9 cellular contexts compared by ENCODE assay signal in genomic region chr4:111991797-111992196, GRCh38.
DNase-seq lines count a peak whose midpoint lies in the region; ATAC-seq and TF ChIP-seq lines count a peak whose summit lies in the region.
"Had no signal": no experiment of that assay in that cellular context is flagged by ENCODE, and none has a peak within 500 bp of the region (broad histone marks: within the 10 kb centered on the region; RNA-seq: fewer than 3 reads in every experiment).

No MANE protein-coding gene starts in this region.

- TF ChIP-seq POLR2A in testis (IDR thresholded peaks at IDR 0.05), result no peak

- 26 to 41% methylated on average over 3 of the region's 3 CpGs for WGBS in lung, 2 donors
- WGBS in testis, 2 donors, result 56 to 77% methylated on average over 3 of the region's 3 CpGs

- no peaks in the 10 kb centered on the region for H3K9me3 ChIP-seq in adipocyte (ENCODE audit: control insufficient read depth, low read length)
- H3K9me3 ChIP-seq in lung (ENCODE audit: control insufficient read depth in 2 of 2, insufficient read depth in 1 of 2, low read length in 1 of 2), result peaks cover 1 to 3% of the 10 kb centered on the region in 2 donors
- no peaks in the 10 kb centered on the region for H3K9me3 ChIP-seq in testis
- no peaks in the 10 kb centered on the region for H3K9me3 ChIP-seq in MG63
- H3K9me3 ChIP-seq: stomach had no signal

- intact Hi-C loops in testis (cut with DNase I; ENCODE audit: low total_unique reads), result no loop called here

- H3K36me3 ChIP-seq in adipocyte (ENCODE audit: control insufficient read depth, insufficient read depth, low read length, severe bottlenecking), result no peaks in the 10 kb centered on the region
- H3K36me3 ChIP-seq in lung (ENCODE audit: control insufficient read depth in 2 of 2, insufficient read depth in 2 of 2, low read length in 2 of 2), result no peaks in the 10 kb centered on the region
- H3K36me3 ChIP-seq in testis (ENCODE audit: low read depth, missing control alignments), result no peaks in the 10 kb centered on the region
- H3K36me3 ChIP-seq in MG63, result no peaks in the 10 kb centered on the region
- H3K36me3 ChIP-seq: stomach had no signal

- DNase-seq in Daoy (ENCODE audit: low read depth) (peak; percentile 1), adipocyte (ENCODE audit: low read depth) (peak; percentile 5), lung (ENCODE audit: low spot score) (peak; percentile 28), testis (no peak), NCI-H128 (lab: John Stamatoyannopoulos, UW; ENCODE audit: unreplicated experiment) (no peak), MG63 (no peak)
- DNase-seq: stomach had no signal

- H3K4me1 ChIP-seq in adipocyte (ENCODE audit: control insufficient read depth, insufficient read depth, low read length) (peaks cover 15% of the 10 kb centered on the region), lung (ENCODE audit: control insufficient read depth in 2 of 2, insufficient read depth in 2 of 2, low read length in 2 of 2) (no peaks in the 10 kb centered on the region), testis (no peaks in the 10 kb centered on the region)
- H3K4me1 ChIP-seq: stomach had no signal

- ATAC-seq in HG02759 (IDR thresholded peaks at IDR 0.05; ENCODE audit: unreplicated experiment), result peak; percentile 38
- peak; percentile 75 for ATAC-seq in lung (ENCODE audit: insufficient read depth, low FRiP score)
- no peak for ATAC-seq in GM21423 (IDR thresholded peaks at IDR 0.05; ENCODE audit: unreplicated experiment)

- H3K4me3 ChIP-seq in adipocyte (ENCODE audit: low read length) (peak overlapping the region; percentile 45), lung (no peak overlapping the region), testis (no peak overlapping the region), MG63 (no peak overlapping the region)
- H3K4me3 ChIP-seq: stomach had no signal

- H3K9ac ChIP-seq in adipocyte (ENCODE audit: low read length), result no peak overlapping the region

- H3K27me3 ChIP-seq in adipocyte (replicated peaks; ENCODE audit: control insufficient read depth, insufficient read depth, low read length) (peaks cover 7% of the 10 kb centered on the region), lung (ENCODE audit: control insufficient read depth, insufficient read depth) (no peaks in the 10 kb centered on the region), testis (no peaks in the 10 kb centered on the region), MG63 (no peaks in the 10 kb centered on the region)
- H3K27me3 ChIP-seq: stomach had no signal

- TF ChIP-seq CTCF in lung (IDR thresholded peaks at IDR 0.05; ENCODE audit: control extremely low read depth, extremely low read depth) (no peak), testis (IDR thresholded peaks at IDR 0.05) (no peak)

- H3K27ac ChIP-seq in lung (ENCODE audit: low read depth in 1 of 2, low read length in 1 of 2), result no peak overlapping the region
- H3K27ac ChIP-seq in testis, result no peak overlapping the region
- H3K27ac ChIP-seq: stomach had no signal

Comparison
In these comparisons a context has a peak if more than half of its experiments do, and no peak if none do; other contexts are left out.
1. DNase-seq: peak in Daoy (single experiment), adipocyte (single experiment) and lung (single experiment); none in testis (single experiment), NCI-H128 (single experiment) and MG63 (single experiment).